Comparison of ENCODE assay signal across 9 cellular contexts in genomic region chr7:25894002-25894901, GRCh38.
A peak's percentile ranks its signal among the peaks of the same experiment; 100 is the strongest.
DNase-seq lines count a peak whose midpoint lies in the region; ATAC-seq and TF ChIP-seq lines count a peak whose summit lies in the region.
"Had no signal": no experiment of that assay in that cellular context is flagged by ENCODE, and none has a peak within 500 bp of the region (broad histone marks: within the 10 kb centered on the region; RNA-seq: fewer than 3 reads in every experiment).

No MANE protein-coding gene starts in this region.

- no peak for TF ChIP-seq RAD21 in Ishikawa (IDR thresholded peaks at IDR 0.05; ENCODE audit: low read depth)

- TF ChIP-seq EP300 in Ishikawa (IDR thresholded peaks at IDR 0.05; ENCODE audit: borderline replicate concordance), result no peak

- H3K4me3 Mint-ChIP-seq in activated CD4-positive, alpha-beta memory T cell treated with anti-CD3 and anti-CD28 coated beads, Interleukin-2, amount 10 ng/mL, durations not matched to agents 7 days and 5 days, result no peak overlapping the region
- peak overlapping the region; percentile 36 to 92 (median 66) for H3K4me3 Mint-ChIP-seq in immature natural killer cell

- CTCF ChIA-PET in activated CD4-positive, alpha-beta memory T cell treated with anti-CD3 and anti-CD28 coated beads, Interleukin-2, amount 10 ng/mL, durations not matched to agents 7 days and 5 days (lab: Charles Lee), result interaction anchor here (0.7 to 6.6 kb wide), 35 partner anchors 10 to 1286 kb away, joined by 3 to 74 read pairs (median 5); partner anchors contain the start of gene NFE2L3

- peak overlapping the region; percentile 4 for H3K27ac Mint-ChIP-seq in activated CD4-positive, alpha-beta memory T cell treated with anti-CD3 and anti-CD28 coated beads, Interleukin-2, amount 10 ng/mL, durations not matched to agents 7 days and 5 days
- peak overlapping the region in 2 of 6 donors; percentile 13 to 38 for H3K27ac Mint-ChIP-seq in immature natural killer cell

- peaks cover 5% of the 10 kb centered on the region for H3K9me3 Mint-ChIP-seq in activated CD4-positive, alpha-beta memory T cell treated with anti-CD3 and anti-CD28 coated beads, Interleukin-2, amount 10 ng/mL, durations not matched to agents 7 days and 5 days
- no peaks in the 10 kb centered on the region for H3K9me3 Mint-ChIP-seq in immature natural killer cell
- H3K9me3 Mint-ChIP-seq: brain had no signal

- H3K27me3 Mint-ChIP-seq in activated CD4-positive, alpha-beta memory T cell treated with anti-CD3 and anti-CD28 coated beads, Interleukin-2, amount 10 ng/mL, durations not matched to agents 7 days and 5 days, result peaks cover 8% of the 10 kb centered on the region
- H3K27me3 Mint-ChIP-seq in immature natural killer cell (ENCODE audit: low read depth in 3 of 3), result peaks cover 2 to 17% (median 5%) of the 10 kb centered on the region in 3 donors

- DNase-seq in activated CD4-positive, CD25-positive, alpha-beta regulatory T cell (lab: John Stamatoyannopoulos, UW), result no peak
- peak; percentile 42 for DNase-seq in activated CD4-positive, alpha-beta memory T cell treated with anti-CD3 and anti-CD28 coated beads, Interleukin-2, amount 10 ng/mL, durations not matched to agents 7 days and 5 days
- DNase-seq in immature natural killer cell, result peak in 2 of 3 donors; percentile 12 to 18
- DNase-seq in GM03348 (ENCODE audit: low spot score), result no peak
- DNase-seq in superior temporal gyrus (ENCODE audit: extremely low spot score), result no peak

- peak; percentile 33 to 64 for ATAC-seq in activated CD4-positive, CD25-positive, alpha-beta regulatory T cell treated with anti-CD3 and anti-CD28 coated beads, Interleukin-2, amount 50 U/mL, for 24 hours
- peak; percentile 70 for ATAC-seq in GM21723 (IDR thresholded peaks at IDR 0.05; ENCODE audit: unreplicated experiment)

- peaks cover 28% of the 10 kb centered on the region for H3K4me1 Mint-ChIP-seq in activated CD4-positive, alpha-beta memory T cell treated with anti-CD3 and anti-CD28 coated beads, Interleukin-2, amount 10 ng/mL, durations not matched to agents 7 days and 5 days
- peaks cover 24 to 34% of the 10 kb centered on the region in 2 donors for H3K4me1 Mint-ChIP-seq in immature natural killer cell

- POLR2A ChIA-PET in activated CD4-positive, alpha-beta memory T cell treated with anti-CD3 and anti-CD28 coated beads, Interleukin-2, amount 10 ng/mL, durations not matched to agents 7 days and 5 days (lab: Charles Lee), result interaction anchor here (0.5 to 2.6 kb wide), 7 partner anchors 14 to 471 kb away, joined by 3 to 7 read pairs (median 5); no protein-coding TSS in a partner anchor

- peaks cover 4% of the 10 kb centered on the region for H3K36me3 Mint-ChIP-seq in activated CD4-positive, alpha-beta memory T cell treated with anti-CD3 and anti-CD28 coated beads, Interleukin-2, amount 10 ng/mL, durations not matched to agents 7 days and 5 days (ENCODE audit: low read depth)
- H3K36me3 Mint-ChIP-seq in immature natural killer cell, result no peaks in the 10 kb centered on the region
- H3K36me3 Mint-ChIP-seq: brain had no signal

TF ChIP-seq in Ishikawa, 13 proteins besides CTCF, POLR2A, EP300 and RAD21:
- TF ChIP-seq USF1 (IDR thresholded peaks at IDR 0.05) (no peak), TEAD4 (IDR thresholded peaks at IDR 0.05) (peak; percentile 10; the same call in 1 of the 2 replicates)
TF ChIP-seq in Ishikawa: peak in this region for 1.

Comparison
In these comparisons a context has a peak if more than half of its experiments do, and no peak if none do; other contexts are left out.
1. DNase-seq: peak in activated CD4-positive, alpha-beta memory T cell treated with anti-CD3 and anti-CD28 coated beads, Interleukin-2, amount 10 ng/mL, durations not matched to agents 7 days and 5 days (single experiment) and immature natural killer cell (2 of 3); none in activated CD4-positive, CD25-positive, alpha-beta regulatory T cell (0 of 4), GM03348 (single experiment) and superior temporal gyrus (single experiment).